Comparison of ENCODE assay signal across 10 cellular contexts in the genomic region with DNA sequence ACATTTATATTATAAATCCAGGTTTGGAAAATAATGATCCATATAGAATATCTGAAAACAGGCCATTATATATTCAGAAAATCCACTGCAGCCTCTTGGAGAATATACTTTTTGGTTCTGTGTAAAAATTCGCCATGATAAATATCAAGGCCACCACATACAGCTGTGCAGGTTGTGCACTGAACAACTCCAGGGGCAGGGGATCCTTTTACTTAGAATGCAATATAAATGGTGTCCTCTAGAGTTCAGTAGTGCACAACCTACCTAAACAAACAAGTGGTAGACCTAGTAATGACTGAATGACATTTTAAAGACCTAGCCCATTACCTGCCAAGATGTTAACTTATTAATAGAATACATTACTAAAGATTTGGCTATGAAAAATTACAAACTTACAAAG. TPM values are rescaled to one million over a fixed set of nuclear protein-coding genes. Genes with fewer than 3 reads are reported as not detected.
DNase-seq lines count a peak whose midpoint lies in the region; ATAC-seq, FAIRE-seq and TF ChIP-seq lines count a peak whose summit lies in the region.
"Had no signal": no experiment of that assay in that cellular context is flagged by ENCODE, and none has a peak within 500 bp of the region (broad histone marks: within the 10 kb centered on the region; RNA-seq: fewer than 3 reads in every experiment).

No MANE protein-coding gene starts in this region.

- no peak overlapping the region for H3K4me3 Mint-ChIP-seq in activated naive CD8-positive, alpha-beta T cell treated with anti-CD3 and anti-CD28 coated beads, Interleukin-2, amount 10 ng/mL, durations not matched to agents 7 days and 5 days
- H3K4me3 Mint-ChIP-seq in activated naive CD8-positive, alpha-beta T cell treated with anti-CD3 and anti-CD28 coated beads for 36 hours, result no peak overlapping the region
- no peak overlapping the region for H3K4me3 Mint-ChIP-seq in WTC11

- no peak for TF ChIP-seq POLR2A in Peyer's patch (IDR thresholded peaks at IDR 0.05)

- H3K4me3 ChIP-seq in small intestine (ENCODE audit: low read depth in 1 of 2, low read length in 2 of 2) (no peak overlapping the region), Peyer's patch (no peak overlapping the region)
- H3K4me3 ChIP-seq: heart left ventricle had no signal

- H3K27ac Mint-ChIP-seq in activated naive CD8-positive, alpha-beta T cell treated with anti-CD3 and anti-CD28 coated beads, Interleukin-2, amount 10 ng/mL, durations not matched to agents 7 days and 5 days, result no peak overlapping the region
- no peak overlapping the region for H3K27ac Mint-ChIP-seq in activated naive CD8-positive, alpha-beta T cell treated with anti-CD3 and anti-CD28 coated beads for 36 hours
- no peak overlapping the region for H3K27ac Mint-ChIP-seq in WTC11

- 73 to 92% (median 86%) methylated on average over 1 of the region's 1 CpG for WGBS in small intestine, 3 donors

- no peak for TF ChIP-seq CTCF in WTC11 (IDR thresholded peaks at IDR 0.05)
- TF ChIP-seq CTCF in Peyer's patch (IDR thresholded peaks at IDR 0.05), result peak in 3 of 6 experiments; percentile 16 to 28 (median 21)

- peaks cover 39% of the 10 kb centered on the region for H3K27me3 Mint-ChIP-seq in activated naive CD8-positive, alpha-beta T cell treated with anti-CD3 and anti-CD28 coated beads, Interleukin-2, amount 10 ng/mL, durations not matched to agents 7 days and 5 days
- peaks cover 9% of the 10 kb centered on the region for H3K27me3 Mint-ChIP-seq in activated naive CD8-positive, alpha-beta T cell treated with anti-CD3 and anti-CD28 coated beads for 36 hours
- no peaks in the 10 kb centered on the region; the same call in 1 of the 2 replicates for H3K27me3 Mint-ChIP-seq in WTC11 (ENCODE audit: low read depth)

- H3K27me3 ChIP-seq in small intestine (ENCODE audit: control insufficient read depth in 2 of 2, insufficient read depth in 2 of 2, low read length in 2 of 2) (peaks cover 0 to 3% of the 10 kb centered on the region in 2 donors), Peyer's patch (no peaks in the 10 kb centered on the region)
- H3K27me3 ChIP-seq: heart left ventricle had no signal

- H3K36me3 ChIP-seq in small intestine (ENCODE audit: control insufficient read depth in 2 of 2, insufficient read depth in 2 of 2, low read length in 2 of 2) (no peaks in the 10 kb centered on the region), Peyer's patch (no peaks in the 10 kb centered on the region)
- H3K36me3 ChIP-seq: heart left ventricle had no signal

- H3K27ac ChIP-seq in small intestine (ENCODE audit: low read depth in 1 of 2, low read length in 1 of 2), result no peak overlapping the region
- H3K27ac ChIP-seq in Peyer's patch, result no peak overlapping the region
- H3K27ac ChIP-seq: heart left ventricle had no signal

- H3K9me3 ChIP-seq in small intestine (ENCODE audit: control insufficient read depth, low read depth), result no peaks in the 10 kb centered on the region
- H3K9me3 ChIP-seq in Peyer's patch, result no peaks in the 10 kb centered on the region
- H3K9me3 ChIP-seq: heart left ventricle had no signal

- H3K4me1 Mint-ChIP-seq in activated naive CD8-positive, alpha-beta T cell treated with anti-CD3 and anti-CD28 coated beads, Interleukin-2, amount 10 ng/mL, durations not matched to agents 7 days and 5 days, result peaks cover 13% of the 10 kb centered on the region
- H3K4me1 Mint-ChIP-seq in activated naive CD8-positive, alpha-beta T cell treated with anti-CD3 and anti-CD28 coated beads for 36 hours, result peaks cover 10% of the 10 kb centered on the region
- 0 out of 2 replicates have a peak, but pooled peaks cover 9% of the 10 kb centered on the region for H3K4me1 Mint-ChIP-seq in WTC11

- no peaks in the 10 kb centered on the region for H3K9me3 Mint-ChIP-seq in activated naive CD8-positive, alpha-beta T cell treated with anti-CD3 and anti-CD28 coated beads, Interleukin-2, amount 10 ng/mL, durations not matched to agents 7 days and 5 days
- no peaks in the 10 kb centered on the region for H3K9me3 Mint-ChIP-seq in activated naive CD8-positive, alpha-beta T cell treated with anti-CD3 and anti-CD28 coated beads for 36 hours
- H3K9me3 Mint-ChIP-seq in WTC11, result peaks cover 11% of the 10 kb centered on the region

- no peak for DNase-seq in activated naive CD8-positive, alpha-beta T cell treated with anti-CD3 and anti-CD28 coated beads, Interleukin-2, amount 10 ng/mL, durations not matched to agents 7 days and 5 days
- DNase-seq in activated naive CD8-positive, alpha-beta T cell treated with anti-CD3 and anti-CD28 coated beads for 36 hours, result no peak
- no peak for DNase-seq in WTC11 (ENCODE audit: low spot score)
- peak; percentile 21 for DNase-seq in small intestine
- no peak for DNase-seq in Peyer's patch
- no peak for DNase-seq in NCI-H187 (lab: John Stamatoyannopoulos, UW)
- no peak for DNase-seq in NCI-H524 treated with DMSO at 0.1 percent for 48 hours (lab: John Stamatoyannopoulos, UW)
- DNase-seq: heart left ventricle had no signal

- POLR2A ChIA-PET in activated naive CD8-positive, alpha-beta T cell treated with anti-CD3 and anti-CD28 coated beads, Interleukin-2, amount 10 ng/mL, durations not matched to agents 7 days and 5 days (lab: Charles Lee), result no interaction called here
- POLR2A ChIA-PET in WTC11 (lab: Charles Lee), result no interaction called here

- no peaks in the 10 kb centered on the region for H3K36me3 Mint-ChIP-seq in activated naive CD8-positive, alpha-beta T cell treated with anti-CD3 and anti-CD28 coated beads, Interleukin-2, amount 10 ng/mL, durations not matched to agents 7 days and 5 days
- no peaks in the 10 kb centered on the region for H3K36me3 Mint-ChIP-seq in activated naive CD8-positive, alpha-beta T cell treated with anti-CD3 and anti-CD28 coated beads for 36 hours
- H3K36me3 Mint-ChIP-seq in WTC11, result peaks cover 8% of the 10 kb centered on the region

- H3K4me1 ChIP-seq in small intestine (ENCODE audit: control insufficient read depth in 2 of 2, insufficient read depth in 1 of 2, low read depth in 1 of 2, low read length in 1 of 2) (no peaks in the 10 kb centered on the region), Peyer's patch (no peaks in the 10 kb centered on the region)

- FAIRE-seq in small intestine (lab: Jason Lieb, UNC), result no peak

- CTCF ChIA-PET in WTC11 (lab: Charles Lee), result interaction anchor here (0.7 to 2.7 kb wide), 4 partner anchors 171 to 442 kb away, joined by 3 to 15 read pairs (median 5); no protein-coding TSS in a partner anchor

- ATAC-seq in activated naive CD8-positive, alpha-beta T cell treated with anti-CD3 and anti-CD28 coated beads, Interleukin-2, amount 10 ng/mL, durations not matched to agents 7 days and 5 days (ENCODE audit: low read depth), result peak; percentile 51
- ATAC-seq in HG03354 (IDR thresholded peaks at IDR 0.05; ENCODE audit: poor library complexity, severe bottlenecking, unreplicated experiment) (peak; percentile 67), WTC11 (peak; percentile 55)

TF ChIP-seq in WTC11, 78 proteins besides CTCF, POLR2A, EP300 and RAD21:
- TF ChIP-seq RORB (CRISPR knock-in tag; IDR thresholded peaks at IDR 0.05) (no peak), GTF2I (CRISPR knock-in tag; conservative IDR thresholded peaks at IDR 0.05) (peak; percentile 50; the same call in 1 of the 2 replicates)
TF ChIP-seq in WTC11: peak in this region for 1.

RNA-seq across cellular contexts. Expression of a gene that starts 22.4 kb away (rescaled TPM):
- total RNA-seq in activated naive CD8-positive, alpha-beta T cell treated with anti-CD3 and anti-CD28 coated beads, Interleukin-2, amount 10 ng/mL, durations not matched to agents 7 days and 5 days, result not detected
- total RNA-seq in activated naive CD8-positive, alpha-beta T cell treated with anti-CD3 and anti-CD28 coated beads for 36 hours, result not detected
- 0.62 to 1.2 TPM (median 0.72 TPM) in 3 replicates for total RNA-seq in WTC11 (2021)
- under 1 TPM in 1 of 3 donors, not detected in 2; 0.07 TPM for polyA plus RNA-seq in small intestine
- total RNA-seq in Peyer's patch, result not detected
- total RNA-seq: Daoy had no signal

RNA-seq across cellular contexts. Expression of a gene that starts 37.9 kb away (rescaled TPM):
- 10 to 100 TPM; 16.6 to 17.6 TPM for total RNA-seq in activated naive CD8-positive, alpha-beta T cell treated with anti-CD3 and anti-CD28 coated beads, Interleukin-2, amount 10 ng/mL, durations not matched to agents 7 days and 5 days
- total RNA-seq in activated naive CD8-positive, alpha-beta T cell treated with anti-CD3 and anti-CD28 coated beads for 36 hours, result 10 to 100 TPM; 68.3 to 68.6 TPM
- total RNA-seq in WTC11 (2021) (26.8 to 31.0 TPM (median 27.2 TPM) in 3 replicates), Peyer's patch (10 to 100 TPM in 3 of 4 donors, 1 to 10 TPM in 1; 8.6 to 14.9 (median 11.7) TPM)
- 10 to 100 TPM in 2 of 3 donors, 1 to 10 TPM in 1; 9.2 to 31.9 (median 11.9) TPM for polyA plus RNA-seq in small intestine
